ENCODE assay signal across 8 cellular contexts in the genomic region with DNA sequence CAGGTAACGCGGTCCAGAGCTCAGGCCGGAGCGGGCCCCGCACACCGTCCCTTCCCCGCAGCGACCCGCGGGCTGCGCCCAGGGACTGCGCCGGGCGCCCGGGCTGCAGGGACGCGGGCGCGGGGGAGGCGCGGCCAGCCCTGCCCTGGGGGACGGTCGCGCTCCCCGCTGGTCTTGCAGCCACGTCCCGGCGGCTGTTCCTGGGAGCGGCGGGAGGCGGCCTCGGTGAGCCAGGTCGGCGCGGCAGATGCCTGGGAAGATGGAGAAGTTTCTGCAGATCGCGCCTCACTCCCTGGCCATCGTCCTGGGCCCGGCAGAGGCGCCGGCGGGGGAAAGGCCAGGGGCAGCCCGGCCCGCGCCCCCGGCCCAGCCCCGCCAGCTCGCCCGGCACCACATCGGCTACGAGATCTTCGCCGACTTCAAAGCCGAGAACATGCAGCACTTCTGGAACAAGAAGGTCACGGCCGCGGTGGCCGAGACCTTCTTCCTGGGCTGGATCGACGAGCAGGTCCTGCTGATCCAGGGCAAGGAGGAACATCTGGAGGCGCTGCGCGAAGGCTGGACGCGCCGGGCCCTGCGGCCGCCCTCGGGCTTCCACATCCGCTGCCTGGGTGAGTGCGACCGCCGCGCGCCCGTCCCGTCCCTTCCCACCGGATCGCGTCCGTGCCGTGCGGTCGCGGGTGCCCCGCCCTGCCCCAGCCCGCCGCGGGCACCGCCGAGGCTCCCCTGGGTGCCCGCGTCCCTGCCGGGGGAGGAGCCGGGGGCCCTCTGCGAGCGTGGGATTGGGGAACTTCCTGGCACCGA.
DNase-seq lines count a peak whose midpoint lies in the region; ATAC-seq and TF ChIP-seq lines count a peak whose summit lies in the region.

No MANE protein-coding gene starts in this region.

- no peak for TF ChIP-seq POLR2A in vagina (IDR thresholded peaks at IDR 0.05)

- ATAC-seq in GM21390 (IDR thresholded peaks at IDR 0.05; ENCODE audit: unreplicated experiment) = no peak

- H3K27ac Mint-ChIP-seq in endodermal cell (no peak overlapping the region), mesothelial cell of epicardium (peak overlapping the region; percentile 71)

- no peaks in the 10 kb centered on the region for H3K4me1 ChIP-seq in endodermal cell (ENCODE audit: control insufficient read depth, insufficient read depth, low read length)
- peaks cover 11% of the 10 kb centered on the region for H3K4me1 ChIP-seq in vagina

- H3K4me3 ChIP-seq in endodermal cell (ENCODE audit: low read length) (peak overlapping the region; percentile 75), vagina (peak overlapping the region; percentile 55 to 59)

- H3K9ac ChIP-seq in endodermal cell (ENCODE audit: extremely low read depth, low read length, poor library complexity, severe bottlenecking) = no peak overlapping the region

- H3K27me3 Mint-ChIP-seq in endodermal cell (ENCODE audit: insufficient read depth) = peaks cover 64% of the 10 kb centered on the region
- H3K27me3 Mint-ChIP-seq in mesothelial cell of epicardium (ENCODE audit: low read depth) = no peaks in the 10 kb centered on the region

- TF ChIP-seq CTCF in endodermal cell (conservative IDR thresholded peaks at IDR 0.05) (peak; percentile 32), mesothelial cell of epicardium (IDR thresholded peaks at IDR 0.05; ENCODE audit: unreplicated experiment) (no peak), vagina (IDR thresholded peaks at IDR 0.05) (no peak)

- peaks cover 3% of the 10 kb centered on the region for H3K36me3 Mint-ChIP-seq in endodermal cell (ENCODE audit: low read depth)
- peaks cover 14% of the 10 kb centered on the region for H3K36me3 Mint-ChIP-seq in mesothelial cell of epicardium

- WGBS in endodermal cell (ENCODE audit: insufficient coverage in 1 of 2, insufficient read length in 1 of 2), 2 experiments = 0 to 1% methylated on average over 45 to 98 of the region's 98 CpGs

- peak overlapping the region; percentile 50 for H3K4me3 Mint-ChIP-seq in endodermal cell
- peak overlapping the region; percentile 71 for H3K4me3 Mint-ChIP-seq in mesothelial cell of epicardium

- DNase-seq in DMS53 (lab: John Stamatoyannopoulos, UW) (peak; percentile 75), NCI-H510A (lab: John Stamatoyannopoulos, UW) (peak; percentile 34), endodermal cell (peak; percentile 87), mesothelial cell of epicardium (ENCODE audit: low spot score in 2 of 2, unreplicated experiment in 2 of 2) (peak in 1 of 2 experiments; percentile 67), vagina (ENCODE audit: extremely low spot score in 2 of 2) (no peak), NCI-H187 treated with DMSO at 0.1 percent for 48 hours (lab: John Stamatoyannopoulos, UW) (no peak), NCI-H226 (no peak)

- H3K9me3 ChIP-seq in endodermal cell (ENCODE audit: control insufficient read depth, low read length) = peaks cover 13% of the 10 kb centered on the region
- H3K9me3 ChIP-seq in vagina = no peaks in the 10 kb centered on the region

- no peaks in the 10 kb centered on the region for H3K36me3 ChIP-seq in endodermal cell (ENCODE audit: control insufficient read depth, insufficient read depth, low read length)
- H3K36me3 ChIP-seq in vagina = no peaks in the 10 kb centered on the region

- H3K9me3 Mint-ChIP-seq in endodermal cell = peaks cover 29% of the 10 kb centered on the region
- peaks cover 21% of the 10 kb centered on the region for H3K9me3 Mint-ChIP-seq in mesothelial cell of epicardium

- H3K4me1 Mint-ChIP-seq in endodermal cell = peaks cover 26% of the 10 kb centered on the region
- H3K4me1 Mint-ChIP-seq in mesothelial cell of epicardium = peaks cover 38% of the 10 kb centered on the region

- peaks cover 64% of the 10 kb centered on the region for H3K27me3 ChIP-seq in endodermal cell (ENCODE audit: control insufficient read depth, insufficient read depth, low read length, poor library complexity, severe bottlenecking)
- H3K27me3 ChIP-seq in vagina = no peaks in the 10 kb centered on the region

- intact Hi-C loops in vagina (cut with DNase I) = no loop called here

- H3K27ac ChIP-seq in endodermal cell (ENCODE audit: low read depth, low read length) = no peak overlapping the region
- peak overlapping the region; percentile 68 for H3K27ac ChIP-seq in vagina

Comparison
In these comparisons a context has a peak if more than half of its experiments do, and no peak if none do; other contexts are left out.
1. DNase-seq: peak in DMS53 (single experiment), NCI-H510A (single experiment) and endodermal cell (single experiment); none in vagina (0 of 2), NCI-H187 treated with DMSO at 0.1 percent for 48 hours (single experiment) and NCI-H226 (single experiment).